Comparison of ENCODE assay signal across 9 cellular contexts in genomic region chr14:50342211-50343080, GRCh38. TPM values are rescaled to one million over a fixed set of nuclear protein-coding genes. Genes with fewer than 3 reads are reported as not detected.
A peak's percentile ranks its signal among the peaks of the same experiment; 100 is the strongest.
DNase-seq lines count a peak whose midpoint lies in the region; ATAC-seq and TF ChIP-seq lines count a peak whose summit lies in the region.
"Had no signal": no experiment of that assay in that cellular context is flagged by ENCODE, and none has a peak within 500 bp of the region (broad histone marks: within the 10 kb centered on the region; RNA-seq: fewer than 3 reads in every experiment).

No MANE protein-coding gene starts in this region.

- peaks cover 8% of the 10 kb centered on the region for H3K36me3 Mint-ChIP-seq in activated T-helper 2 cell treated with anti-CD3 and anti-CD28 coated beads, Interferon-gamma antibody, Interleukin-2, Interleukin-4, amounts not matched to agents 10 μg/mL and 5 μg/mL and 100 μg/mL, durations not matched to agents 14 hours and 24 hours and 36 hours (ENCODE audit: low read depth)

- DNase-seq in COLO829 (ENCODE audit: low spot score), result peak; percentile 56
- peak; percentile 52 for DNase-seq in H7
- DNase-seq in NCI-H446 treated with DMSO at 0.1 percent for 48 hours (lab: John Stamatoyannopoulos, UW), result peak; percentile 57
- peak; percentile 33 for DNase-seq in activated T-helper 2 cell treated with anti-CD3 and anti-CD28 coated beads, Interferon-gamma antibody, Interleukin-2, Interleukin-4, amounts not matched to agents 10 μg/mL and 5 μg/mL and 100 μg/mL, durations not matched to agents 14 hours and 24 hours and 36 hours (ENCODE audit: low spot score)
- peak; percentile 36 for DNase-seq in germinal center (ENCODE audit: low spot score)
- no peak for DNase-seq in omental fat pad (ENCODE audit: low spot score)
- no peak for DNase-seq in SW 1271 (lab: John Stamatoyannopoulos, UW)

- no peaks in the 10 kb centered on the region for H3K27me3 ChIP-seq in H7 (ENCODE audit: control insufficient read depth, insufficient read depth, low read length)

- no peak overlapping the region for H3K4me3 ChIP-seq in H7 (ENCODE audit: insufficient read depth, low read depth, low read length)

- ATAC-seq in omental fat pad (ENCODE audit: low FRiP score) (peak; percentile 56), HG02763 (IDR thresholded peaks at IDR 0.05; ENCODE audit: unreplicated experiment) (no peak)

- intact Hi-C loops in activated T-helper 2 cell treated with anti-CD3 and anti-CD28 coated beads, Interferon-gamma antibody, Interleukin-2, Interleukin-4, amounts not matched to agents 10 μg/mL and 5 μg/mL and 100 μg/mL, durations not matched to agents 14 hours and 24 hours and 36 hours (cut with micrococcal nuclease), result loop anchor here (1.0 to 5.0 kb wide), 2 partner anchors 55 to 190 kb away; partner anchors contain the start of genes CDKL1 and MAP4K5

- no peak for TF ChIP-seq CTCF in omental fat pad (IDR thresholded peaks at IDR 0.05)

- H3K4me3 Mint-ChIP-seq in activated T-helper 2 cell treated with anti-CD3 and anti-CD28 coated beads, Interferon-gamma antibody, Interleukin-2, Interleukin-4, amounts not matched to agents 10 μg/mL and 5 μg/mL and 100 μg/mL, durations not matched to agents 14 hours and 24 hours and 36 hours (ENCODE audit: low read depth), result no peak overlapping the region

- peaks cover 11% of the 10 kb centered on the region for H3K27me3 Mint-ChIP-seq in activated T-helper 2 cell treated with anti-CD3 and anti-CD28 coated beads, Interferon-gamma antibody, Interleukin-2, Interleukin-4, amounts not matched to agents 10 μg/mL and 5 μg/mL and 100 μg/mL, durations not matched to agents 14 hours and 24 hours and 36 hours (ENCODE audit: low read depth)
- H3K27me3 Mint-ChIP-seq: IgD-negative memory B cell had no signal

- no peaks in the 10 kb centered on the region for H3K36me3 ChIP-seq in H7 (replicated peaks; ENCODE audit: control insufficient read depth, insufficient read depth, low read length)

- H3K27ac Mint-ChIP-seq in activated T-helper 2 cell treated with anti-CD3 and anti-CD28 coated beads, Interferon-gamma antibody, Interleukin-2, Interleukin-4, amounts not matched to agents 10 μg/mL and 5 μg/mL and 100 μg/mL, durations not matched to agents 14 hours and 24 hours and 36 hours, result peak overlapping the region; percentile 44
- H3K27ac Mint-ChIP-seq: IgD-negative memory B cell had no signal

- no peaks in the 10 kb centered on the region for H3K9me3 Mint-ChIP-seq in activated T-helper 2 cell treated with anti-CD3 and anti-CD28 coated beads, Interferon-gamma antibody, Interleukin-2, Interleukin-4, amounts not matched to agents 10 μg/mL and 5 μg/mL and 100 μg/mL, durations not matched to agents 14 hours and 24 hours and 36 hours
- H3K9me3 Mint-ChIP-seq: IgD-negative memory B cell had no signal

- peaks cover 27% of the 10 kb centered on the region for H3K4me1 Mint-ChIP-seq in activated T-helper 2 cell treated with anti-CD3 and anti-CD28 coated beads, Interferon-gamma antibody, Interleukin-2, Interleukin-4, amounts not matched to agents 10 μg/mL and 5 μg/mL and 100 μg/mL, durations not matched to agents 14 hours and 24 hours and 36 hours (ENCODE audit: low read depth)

RNA-seq across cellular contexts. Expression of gene DMAC2L, which starts 30.3 kb away (rescaled TPM):
- 8.0 and 8.2 TPM in 2 replicates for total RNA-seq in H7 (2014; rRNA removed; shearing (Covaris generic))
- 13.6 and 16.2 TPM in 2 replicates for total RNA-seq in activated T-helper 2 cell treated with anti-CD3 and anti-CD28 coated beads, Interferon-gamma antibody, Interleukin-2, Interleukin-4, amounts not matched to agents 10 μg/mL and 5 μg/mL and 100 μg/mL, durations not matched to agents 14 hours and 24 hours and 36 hours
- 10 to 100 TPM; 16.5 to 19.1 (median 17.4) TPM for total RNA-seq in omental fat pad

RNA-seq across cellular contexts. Expression of gene L2HGDH, which starts 30.4 kb away (rescaled TPM):
- 17.4 and 18.2 TPM in 2 replicates for total RNA-seq in H7 (2014; rRNA removed; shearing (Covaris generic))
- total RNA-seq in activated T-helper 2 cell treated with anti-CD3 and anti-CD28 coated beads, Interferon-gamma antibody, Interleukin-2, Interleukin-4, amounts not matched to agents 10 μg/mL and 5 μg/mL and 100 μg/mL, durations not matched to agents 14 hours and 24 hours and 36 hours, result 14.1 and 14.2 TPM in 2 replicates
- total RNA-seq in omental fat pad, result 1 to 10 TPM; 2.3 to 6.2 (median 4.5) TPM

RNA-seq across cellular contexts. Expression of gene CDKL1, which starts 54.2 kb away (rescaled TPM):
- 5.8 and 16.4 TPM in 2 replicates for total RNA-seq in H7 (2014; rRNA removed; shearing (Covaris generic))
- total RNA-seq in activated T-helper 2 cell treated with anti-CD3 and anti-CD28 coated beads, Interferon-gamma antibody, Interleukin-2, Interleukin-4, amounts not matched to agents 10 μg/mL and 5 μg/mL and 100 μg/mL, durations not matched to agents 14 hours and 24 hours and 36 hours, result 3.6 and 5.0 TPM in 2 replicates
- 10 to 100 TPM; 27.7 to 44.3 (median 36.7) TPM for total RNA-seq in omental fat pad

Comparison
In these comparisons a context has a peak if more than half of its experiments do, and no peak if none do; other contexts are left out.
1. DNase-seq: peak in COLO829 (single experiment), H7 (single experiment), NCI-H446 treated with DMSO at 0.1 percent for 48 hours (single experiment), activated T-helper 2 cell treated with anti-CD3 and anti-CD28 coated beads, Interferon-gamma antibody, Interleukin-2, Interleukin-4, amounts not matched to agents 10 μg/mL and 5 μg/mL and 100 μg/mL, durations not matched to agents 14 hours and 24 hours and 36 hours (single experiment) and germinal center (single experiment); none in omental fat pad (single experiment) and SW 1271 (0 of 2).